ENCODE assay signal across 10 cellular contexts in the genomic region with DNA sequence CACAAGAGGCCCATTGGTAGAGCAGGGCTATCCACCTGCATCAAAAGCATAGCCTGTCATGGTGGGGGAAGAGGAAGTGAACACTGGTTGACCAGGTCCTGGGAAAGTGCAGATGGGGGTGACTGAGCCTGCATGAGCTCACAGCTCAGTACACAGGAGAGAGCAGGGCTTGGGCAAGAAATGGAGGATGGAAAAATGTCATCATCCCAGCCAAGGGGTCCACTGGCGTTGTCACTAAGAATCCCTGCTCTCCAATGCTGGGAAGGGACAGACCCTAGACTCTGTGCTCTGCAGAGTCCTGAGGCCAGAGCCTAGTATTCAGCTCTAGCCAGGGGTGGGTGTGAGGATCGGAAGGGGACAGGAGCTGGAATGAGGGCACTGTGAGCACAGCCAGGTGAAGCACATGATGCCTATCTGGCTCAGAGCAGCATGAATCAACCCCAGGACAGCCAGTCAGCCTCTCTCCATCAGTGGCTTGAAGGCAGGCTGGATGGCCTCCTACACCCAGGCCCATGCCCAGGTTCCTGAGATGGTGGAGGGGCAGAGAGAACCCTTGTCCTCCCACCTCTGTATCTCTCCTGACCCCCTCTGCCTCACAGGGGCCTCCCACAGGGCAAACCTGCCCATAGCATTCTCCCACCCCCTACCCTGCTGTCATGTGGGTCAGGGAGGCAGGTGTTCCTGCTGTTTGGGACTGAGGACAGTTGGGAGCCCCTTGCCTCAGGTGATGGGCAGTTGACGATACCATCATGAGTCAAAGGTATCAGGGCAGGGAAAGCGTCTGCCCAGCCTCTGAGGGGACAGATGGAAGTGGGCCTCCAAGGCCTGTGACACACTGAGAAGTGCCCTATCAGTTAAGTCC. TPM values are rescaled to one million over a fixed set of nuclear protein-coding genes. Genes with fewer than 3 reads are reported as not detected.
A peak's percentile ranks its signal among the peaks of the same experiment; 100 is the strongest.
DNase-seq lines count a peak whose midpoint lies in the region; ATAC-seq and TF ChIP-seq lines count a peak whose summit lies in the region.
"Had no signal": no experiment of that assay in that cellular context is flagged by ENCODE, and none has a peak within 500 bp of the region (broad histone marks: within the 10 kb centered on the region; RNA-seq: fewer than 3 reads in every experiment).

No MANE protein-coding gene starts in this region.

- POLR2A ChIA-PET in activated CD8-positive, alpha-beta T cell treated with anti-CD3 and anti-CD28 coated beads for 36 hours (lab: Charles Lee) = interaction anchor here (0.7 to 8.2 kb wide), 7 partner anchors 8 to 270 kb away, joined by 3 to 77 read pairs (median 7); partner anchors contain the start of genes CARMIL2, CTCF and RIPOR1

- H3K9ac ChIP-seq in neuronal stem cell (ENCODE audit: low read depth, low read length, poor library complexity) = peak overlapping the region; percentile 70

- no peak for DNase-seq in activated CD8-positive, alpha-beta T cell treated with anti-CD3 and anti-CD28 coated beads for 36 hours
- no peak for DNase-seq in neuronal stem cell (ENCODE audit: low spot score)
- DNase-seq in stimulated activated CD4-positive, alpha-beta T cell treated with anti-CD3 and anti-CD28 coated beads, Interleukin-2, amount 100 ng/mL, for 48 hours = no peak
- DNase-seq in BE2C = no peak
- no peak for DNase-seq in HAP-1 (ENCODE audit: low spot score in 2 of 2)
- DNase-seq in left lobe of liver (ENCODE audit: low spot score) = no peak
- DNase-seq: brain microvascular endothelial cell, SW 1271 had no signal

- no peak overlapping the region for H3K23ac ChIP-seq in neuronal stem cell (ENCODE audit: low read depth, low read length, poor library complexity)

- no peaks in the 10 kb centered on the region for H3K79me1 ChIP-seq in neuronal stem cell (ENCODE audit: low read depth, low read length)

- TF ChIP-seq CTCF in activated CD8-positive, alpha-beta T cell treated with anti-CD3 and anti-CD28 coated beads for 36 hours (IDR thresholded peaks at IDR 0.05) = no peak
- no peak for TF ChIP-seq CTCF in BE2C (IDR thresholded peaks at IDR 0.05; ENCODE audit: low read depth, low read length)

- no peak overlapping the region for H4K91ac ChIP-seq in neuronal stem cell (ENCODE audit: low read depth, low read length, poor library complexity)

- H2BK15ac ChIP-seq in neuronal stem cell (ENCODE audit: low read length) = no peak overlapping the region

- peaks cover 38% of the 10 kb centered on the region for H3K4me1 Mint-ChIP-seq in activated CD8-positive, alpha-beta T cell treated with anti-CD3 and anti-CD28 coated beads for 36 hours (ENCODE audit: low read depth)

- intact Hi-C loops in activated CD8-positive, alpha-beta T cell treated with anti-CD3 and anti-CD28 coated beads for 36 hours (cut with micrococcal nuclease) = no loop called here

- H3K4me1 ChIP-seq in neuronal stem cell (ENCODE audit: control insufficient read depth in 2 of 2, insufficient read depth in 1 of 2, low read depth in 1 of 2, low read length in 2 of 2) (no peaks in the 10 kb centered on the region), BE2C (peaks cover 5% of the 10 kb centered on the region), HAP-1 (no peaks in the 10 kb centered on the region)

- no peak overlapping the region for H3K4ac ChIP-seq in neuronal stem cell (ENCODE audit: low read length)

- H4K8ac ChIP-seq in neuronal stem cell (ENCODE audit: low read depth, low read length) = no peak overlapping the region

- H3K18ac ChIP-seq in neuronal stem cell (ENCODE audit: low read length) = no peak overlapping the region

- H3K4me3 ChIP-seq in neuronal stem cell (ENCODE audit: low read length in 2 of 2) (no peak overlapping the region), BE2C (ENCODE audit: low read depth, low read length) (no peak overlapping the region), HAP-1 (no peak overlapping the region)

- peaks cover 2% of the 10 kb centered on the region for H3K36me3 Mint-ChIP-seq in activated CD8-positive, alpha-beta T cell treated with anti-CD3 and anti-CD28 coated beads for 36 hours (ENCODE audit: low read depth)

- no peak overlapping the region for H2BK120ac ChIP-seq in neuronal stem cell (ENCODE audit: low read depth, low read length)

- no peak overlapping the region for H3K27ac ChIP-seq in neuronal stem cell (replicated peaks; ENCODE audit: low read length)
- H3K27ac ChIP-seq: brain microvascular endothelial cell had no signal

- CTCF ChIA-PET in activated CD8-positive, alpha-beta T cell treated with anti-CD3 and anti-CD28 coated beads for 36 hours (lab: Charles Lee) = interaction anchor here (1.4 to 7.1 kb wide), 20 partner anchors 7 to 120 kb away, joined by 4 to 224 read pairs (median 14); partner anchors contain the start of genes ACD, ATP6V0D1, C16orf86 and CARMIL2

- H3K14ac ChIP-seq in neuronal stem cell (ENCODE audit: low read length) = peak overlapping the region; percentile 31

- H2AK5ac ChIP-seq in neuronal stem cell (ENCODE audit: low read depth, low read length) = no peak overlapping the region

- H3K9me3 Mint-ChIP-seq in activated CD8-positive, alpha-beta T cell treated with anti-CD3 and anti-CD28 coated beads for 36 hours = no peaks in the 10 kb centered on the region

- H3K27ac Mint-ChIP-seq in activated CD8-positive, alpha-beta T cell treated with anti-CD3 and anti-CD28 coated beads for 36 hours = peak overlapping the region; percentile 90

- H3K27me3 Mint-ChIP-seq in activated CD8-positive, alpha-beta T cell treated with anti-CD3 and anti-CD28 coated beads for 36 hours = no peaks in the 10 kb centered on the region

- in situ Hi-C loops in HAP-1 (cut with MboI; ENCODE audit: low sequenced_read_pairs) = no loop called here

- no peak overlapping the region for H2BK12ac ChIP-seq in neuronal stem cell (ENCODE audit: low read length)

- H3K27me3 ChIP-seq in neuronal stem cell (ENCODE audit: control insufficient read depth in 3 of 3, insufficient read depth in 3 of 3, low read depth in 1 of 3, low read length in 3 of 3) (no peaks in the 10 kb centered on the region), BE2C (no peaks in the 10 kb centered on the region), HAP-1 (ENCODE audit: low read depth) (no peaks in the 10 kb centered on the region)
- H3K27me3 ChIP-seq: brain microvascular endothelial cell had no signal

- no peak overlapping the region for H3K4me3 Mint-ChIP-seq in activated CD8-positive, alpha-beta T cell treated with anti-CD3 and anti-CD28 coated beads for 36 hours

- H2AFZ ChIP-seq in neuronal stem cell (ENCODE audit: low read length) = no peak overlapping the region

- H3K9me3 ChIP-seq in neuronal stem cell (replicated peaks in 1 of 2; ENCODE audit: control insufficient read depth in 2 of 2, insufficient read depth in 1 of 2, low read depth in 1 of 2, low read length in 2 of 2) (no peaks in the 10 kb centered on the region), BE2C (no peaks in the 10 kb centered on the region), HAP-1 (no peaks in the 10 kb centered on the region)

- H3K36me3 ChIP-seq in neuronal stem cell (replicated peaks in 1 of 2; ENCODE audit: control insufficient read depth in 2 of 2, insufficient read depth in 2 of 2, low read length in 2 of 2) (peaks cover 24 to 57% of the 10 kb centered on the region in 2 donors), BE2C (peaks cover 17% of the 10 kb centered on the region), HAP-1 (replicated peaks) (peaks cover 43% of the 10 kb centered on the region)

- no peak overlapping the region for H3K4me2 ChIP-seq in neuronal stem cell (ENCODE audit: insufficient read depth, low read length, poor library complexity, severe bottlenecking)

- ATAC-seq in GM18907 (IDR thresholded peaks at IDR 0.05; ENCODE audit: unreplicated experiment) (peak; percentile 33), HG02981 (IDR thresholded peaks at IDR 0.05; ENCODE audit: unreplicated experiment) (peak; percentile 44), left lobe of liver (no peak)
- ATAC-seq in activated CD8-positive, alpha-beta T cell treated with anti-CD3 and anti-CD28 coated beads for 36 hours = peak; percentile 59

- no peak overlapping the region for H2BK5ac ChIP-seq in neuronal stem cell (ENCODE audit: low read length)

- no CpG with 5 or more reads among the region's 4 CpGs for WGBS in neuronal stem cell (ENCODE audit: extremely low coverage in 2 of 2, insufficient read length in 2 of 2, insufficient replicate concordance in 1 of 2), 2 donors

RNA-seq across cellular contexts. Expression of gene CTCF, which starts 13.8 kb away (rescaled TPM):
- 10 to 100 TPM; 47.4 to 50.6 TPM for total RNA-seq in activated CD8-positive, alpha-beta T cell treated with anti-CD3 and anti-CD28 coated beads for 36 hours
- polyA plus RNA-seq in neuronal stem cell (2013, experiment 1 of 2) = 40.2 TPM
- 39.4 TPM for polyA plus RNA-seq in neuronal stem cell (2013, experiment 2 of 2)
- polyA plus RNA-seq in BE2C (2012; ENCODE audit: insufficient read depth, insufficient read length, low read depth) = 76.9 TPM
- total RNA-seq in left lobe of liver = 13.4 TPM

RNA-seq across cellular contexts. Expression of gene RIPOR1, which starts 19.9 kb away (rescaled TPM):
- total RNA-seq in activated CD8-positive, alpha-beta T cell treated with anti-CD3 and anti-CD28 coated beads for 36 hours = 10 to 100 TPM; 15.7 to 20.0 TPM
- polyA plus RNA-seq in neuronal stem cell (2013, experiment 1 of 2) = 23.0 TPM
- 23.4 TPM for polyA plus RNA-seq in neuronal stem cell (2013, experiment 2 of 2)
- polyA plus RNA-seq in BE2C (2012; ENCODE audit: insufficient read depth, insufficient read length, low read depth) = 68.5 TPM
- total RNA-seq in left lobe of liver = 29.7 TPM
